In the genomic region with DNA sequence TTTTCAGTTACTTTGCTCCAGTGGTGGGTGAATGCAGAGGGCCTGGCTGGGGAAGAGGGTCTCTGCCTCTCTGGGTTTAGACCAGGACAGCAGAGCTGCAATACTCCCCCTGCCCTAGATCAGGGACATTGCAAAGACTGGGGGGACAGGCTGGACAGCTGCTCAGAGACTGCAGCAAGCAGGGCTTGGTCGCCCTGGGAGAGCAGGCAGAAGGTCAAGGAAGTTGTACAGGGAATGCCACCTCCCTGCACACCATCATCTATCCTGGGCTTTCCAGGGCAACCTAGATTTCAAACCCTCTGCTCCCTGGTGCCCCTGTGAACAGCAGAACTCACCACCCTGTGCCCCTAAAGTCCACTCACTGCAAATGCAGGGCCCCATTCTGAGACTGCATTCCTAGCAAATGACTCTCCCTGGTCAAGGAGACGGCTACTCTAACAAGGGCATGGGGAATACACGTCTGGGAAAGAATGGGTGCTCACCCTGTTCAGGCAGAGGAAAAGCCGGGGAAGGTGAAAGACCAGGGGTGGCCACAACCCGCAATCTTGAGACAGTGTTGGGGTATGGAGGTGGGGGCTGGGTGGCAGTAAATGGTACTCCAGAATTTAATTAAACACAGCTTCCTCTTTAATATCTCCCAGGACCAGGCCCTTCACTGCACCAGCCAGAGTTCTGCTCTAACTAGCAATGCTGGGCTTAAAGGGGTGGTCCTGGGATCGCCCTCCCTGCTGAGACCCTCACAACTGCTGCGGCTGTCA, we compare ENCODE assay signal across 9 cellular contexts. TPM values are rescaled to one million over a fixed set of nuclear protein-coding genes. Genes with fewer than 3 reads are reported as not detected.
DNase-seq lines count a peak whose midpoint lies in the region; TF ChIP-seq lines count a peak whose summit lies in the region.
"Had no signal": no experiment of that assay in that cellular context is flagged by ENCODE, and none has a peak within 500 bp of the region (broad histone marks: within the 10 kb centered on the region; RNA-seq: fewer than 3 reads in every experiment).

No MANE protein-coding gene starts in this region.

- H3K79me2 ChIP-seq in KMS-11 (ENCODE audit: insufficient read depth, low read depth): no peaks in the 10 kb centered on the region

- DNase-seq in AG04449 (ENCODE audit: low read depth, low spot score) (peak; percentile 24), colonic mucosa (no peak), NK-92 (lab: John Stamatoyannopoulos, UW; ENCODE audit: unreplicated experiment) (no peak), SW480 (ENCODE audit: low spot score) (no peak), KG1 (lab: John Stamatoyannopoulos, UW) (no peak), inferior parietal cortex (ENCODE audit: extremely low spot score) (no peak)

- peak overlapping the region; percentile 42 for H3K4me2 ChIP-seq in KMS-11

- CTCF ChIA-PET in AG04449 (lab: Yijun Ruan, JAX): interaction anchor here (1.0 to 1.6 kb wide), 7 partner anchors 9 to 225 kb away, joined by 3 to 6 read pairs (median 3); no protein-coding TSS in a partner anchor

- intact Hi-C loops in colonic mucosa (cut with DNase I): no loop called here

- no peaks in the 10 kb centered on the region for H4K20me1 ChIP-seq in KMS-11 (ENCODE audit: insufficient read depth)

- H2AFZ ChIP-seq in KMS-11 (ENCODE audit: low read depth): no peak overlapping the region

- TF ChIP-seq CTCF in AG04449 (IDR thresholded peaks at IDR 0.05; ENCODE audit: insufficient read depth, low read length, missing control alignments) (peak; percentile 20), KMS-11 (conservative IDR thresholded peaks at IDR 0.05; ENCODE audit: low read depth, low read length) (no peak), colonic mucosa (IDR thresholded peaks at IDR 0.05) (no peak)

- no peaks in the 10 kb centered on the region for H3K27me3 ChIP-seq in KMS-11 (ENCODE audit: insufficient read depth, low read depth)
- peaks cover 11% of the 10 kb centered on the region for H3K27me3 ChIP-seq in colonic mucosa
- no peaks in the 10 kb centered on the region for H3K27me3 ChIP-seq in muscle layer of colon (ENCODE audit: control insufficient read depth in 1 of 2, insufficient read depth in 2 of 2, low read length in 2 of 2)

- no peak overlapping the region for H3K27ac ChIP-seq in KMS-11
- H3K27ac ChIP-seq in colonic mucosa: peak overlapping the region; percentile 57
- H3K27ac ChIP-seq in muscle layer of colon (ENCODE audit: low read depth, low read length): peak overlapping the region; percentile 47

- H3K9me3 ChIP-seq in colonic mucosa: no peaks in the 10 kb centered on the region
- no peaks in the 10 kb centered on the region for H3K9me3 ChIP-seq in muscle layer of colon (ENCODE audit: low read length)

- H3K36me3 ChIP-seq in KMS-11 (ENCODE audit: insufficient read depth) (no peaks in the 10 kb centered on the region), colonic mucosa (no peaks in the 10 kb centered on the region), muscle layer of colon (ENCODE audit: insufficient read depth, low read length) (peaks cover 5% of the 10 kb centered on the region)

- H3K9ac ChIP-seq in KMS-11 (peak overlapping the region; percentile 27; the same call in 1 of the 2 replicates), colonic mucosa (ENCODE audit: low read depth in 2 of 2, low read length in 2 of 2) (peak overlapping the region; percentile 46 to 61), muscle layer of colon (ENCODE audit: low read length) (peak overlapping the region; percentile 74)

- H3K4me1 ChIP-seq in KMS-11 (ENCODE audit: low read depth, poor library complexity, severe bottlenecking): peaks cover 5% of the 10 kb centered on the region
- H3K4me1 ChIP-seq in colonic mucosa: peaks cover 9% of the 10 kb centered on the region
- H3K4me1 ChIP-seq in muscle layer of colon (ENCODE audit: insufficient read depth, low read length): peaks cover 47% of the 10 kb centered on the region

- peak overlapping the region; percentile 75 for H3K4me3 ChIP-seq in AG04449 (ENCODE audit: low read depth, low read length)
- H3K4me3 ChIP-seq in KMS-11 (IDR thresholded peaks at IDR 0.05; ENCODE audit: insufficient read depth, low read depth, low read length): no peak overlapping the region
- H3K4me3 ChIP-seq in colonic mucosa: peak overlapping the region; percentile 38
- H3K4me3 ChIP-seq in muscle layer of colon (ENCODE audit: low read depth in 1 of 2, low read length in 2 of 2): peak overlapping the region; percentile 50 to 75
- H3K4me3 ChIP-seq: GM12878 had no signal

- POLR2A ChIA-PET in AG04449 (lab: Yijun Ruan, JAX): interaction anchor here (0.6 to 1.3 kb wide), 5 partner anchors 9 to 224 kb away, joined by 3 to 4 read pairs (median 3); no protein-coding TSS in a partner anchor

RNA-seq across cellular contexts. Expression of gene KIFC3, which starts 1.0 kb away (rescaled TPM):
- total RNA-seq in colonic mucosa: 1 to 10 TPM; 3.8 to 5.7 TPM
